25 cellular contexts compared by ENCODE assay signal in the genomic region with DNA sequence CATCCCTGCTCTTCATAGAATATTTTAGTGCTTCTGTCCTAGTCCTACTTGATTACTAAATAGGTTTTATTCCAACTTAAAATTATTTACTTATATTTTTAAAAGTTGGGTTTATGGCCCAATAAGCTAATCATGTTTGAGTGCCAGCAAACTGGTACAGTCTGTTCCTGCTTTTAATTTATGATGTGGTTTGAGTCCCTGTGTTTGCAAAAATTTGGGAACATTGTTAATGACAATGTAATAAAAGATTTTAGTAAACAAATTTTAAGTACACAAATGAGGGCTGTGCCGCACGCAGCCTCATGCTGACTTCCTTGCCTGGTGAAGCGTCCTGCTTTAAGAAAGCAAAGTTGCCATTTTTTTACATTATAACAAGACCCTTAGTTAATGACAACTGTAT.
"Had no signal": no experiment of that assay in that cellular context is flagged by ENCODE, and none has a peak within 500 bp of the region (broad histone marks: within the 10 kb centered on the region; RNA-seq: fewer than 3 reads in every experiment).

No MANE protein-coding gene starts in this region.

- H3K36me3 ChIP-seq: gastroesophageal sphincter, heart left ventricle, right atrium auricular region, stomach, tibial artery, upper lobe of left lung had no signal

- H3K27me3 Mint-ChIP-seq: progenitor cell of endocrine pancreas had no signal

- H3K4me1 Mint-ChIP-seq: memory B cell; natural killer cell; stimulated activated effector memory CD8-positive, alpha-beta T cell treated with anti-CD3 and anti-CD28 coated beads, Interleukin-12 subunit alpha, Interleukin-12 subunit beta, amount 100 ng/mL, for 72 hours had no signal

- H3K4me3 Mint-ChIP-seq: endodermal cell; memory B cell; natural killer cell; neural crest cell; stimulated activated effector memory CD8-positive, alpha-beta T cell treated with anti-CD3 and anti-CD28 coated beads, Interleukin-12 subunit alpha, Interleukin-12 subunit beta, amount 100 ng/mL, for 72 hours had no signal

- H3K4me1 ChIP-seq: foreskin keratinocyte, parathyroid adenoma, right atrium auricular region, tibial artery, upper lobe of left lung had no signal

- H3K9me3 Mint-ChIP-seq: endodermal cell; memory B cell; natural killer cell; neural crest cell; stimulated activated effector memory CD8-positive, alpha-beta T cell treated with anti-CD3 and anti-CD28 coated beads, Interleukin-12 subunit alpha, Interleukin-12 subunit beta, amount 100 ng/mL, for 72 hours had no signal

- DNase-seq: dorsolateral prefrontal cortex; effector CD4-positive, alpha-beta T cell; endodermal cell; foreskin keratinocyte; heart left ventricle; natural killer cell; stimulated activated CD4-positive, alpha-beta T cell treated with anti-CD3 and anti-CD28 coated beads, Interleukin-2, amount 100 ng/mL, for 24 hours; stimulated activated CD4-positive, alpha-beta T cell treated with anti-CD3 and anti-CD28 coated beads, Interleukin-4, amount 100 ng/mL, for 24 hours; stimulated activated naive CD4-positive, alpha-beta T cell treated with Interleukin-2 at 50 U/mL for 16 hours; stomach; testis; tibial artery; upper lobe of left lung had no signal

- H3K27me3 ChIP-seq: dorsolateral prefrontal cortex, foreskin keratinocyte, gastroesophageal sphincter, heart left ventricle, hepatocyte, right atrium auricular region, testis, tibial artery, upper lobe of left lung had no signal

- H3K27ac Mint-ChIP-seq: endodermal cell; memory B cell; natural killer cell; progenitor cell of endocrine pancreas; stimulated activated effector memory CD8-positive, alpha-beta T cell treated with anti-CD3 and anti-CD28 coated beads, Interleukin-12 subunit alpha, Interleukin-12 subunit beta, amount 100 ng/mL, for 72 hours had no signal

- ATAC-seq: esophagus mucosa; foreskin keratinocyte; gastroesophageal sphincter; heart left ventricle; natural killer cell; sciatic nerve; stimulated activated effector memory CD8-positive, alpha-beta T cell treated with anti-CD3 and anti-CD28 coated beads, Interleukin-12 subunit alpha, Interleukin-12 subunit beta, amount 100 ng/mL, for 72 hours had no signal

- H3K4me3 ChIP-seq: dorsolateral prefrontal cortex, gastroesophageal sphincter, heart left ventricle, hepatocyte, lung, right atrium auricular region, stomach, testis, tibial artery, upper lobe of left lung had no signal

- H3K27ac ChIP-seq: dorsolateral prefrontal cortex, epithelial cell of prostate, foreskin keratinocyte, gastroesophageal sphincter, heart left ventricle, hepatocyte, parathyroid adenoma, right atrium auricular region, stomach, tibial artery, upper lobe of left lung had no signal

- H3K9me3 ChIP-seq: gastroesophageal sphincter, heart left ventricle, right atrium auricular region, stomach, testis, tibial artery, upper lobe of left lung had no signal

- H3K36me3 Mint-ChIP-seq: memory B cell; natural killer cell; stimulated activated effector memory CD8-positive, alpha-beta T cell treated with anti-CD3 and anti-CD28 coated beads, Interleukin-12 subunit alpha, Interleukin-12 subunit beta, amount 100 ng/mL, for 72 hours had no signal
